ENCODE assay signal across 1 cellular context in genomic region chr20:1187605-1188171, GRCh38.
TF ChIP-seq lines count a peak whose summit lies in the region.

No MANE protein-coding gene starts in this region.

TF ChIP-seq in K562, 482 proteins besides CTCF, POLR2A, EP300 and RAD21 (continued from another document and continues in another):
- TF ChIP-seq REST (CRISPR knock-in tag; IDR thresholded peaks at IDR 0.05; ENCODE audit: low read depth) (no peak), AFF1 (IDR thresholded peaks at IDR 0.05; ENCODE audit: low read depth in 1 of 2, partially characterized antibody in 2 of 2) (peak in 1 of 2 experiments; percentile 74), RAD51 (IDR thresholded peaks at IDR 0.05; ENCODE audit: borderline replicate concordance, low read depth) (no peak), ZNF263 (CRISPR knock-in tag; IDR thresholded peaks at IDR 0.05; ENCODE audit: borderline replicate concordance) (no peak), ZBTB11 (CRISPR knock-in tag; IDR thresholded peaks at IDR 0.05) (peak in 1 of 3 experiments; percentile 50; a peak in 2 of 6 replicates), MTA3 (IDR thresholded peaks at IDR 0.05; ENCODE audit: borderline replicate concordance) (peak; percentile 86), HSF4 (CRISPR knock-in tag; IDR thresholded peaks at IDR 0.05; ENCODE audit: borderline replicate concordance) (no peak), CC2D1A (IDR thresholded peaks at IDR 0.05) (peak; percentile 44; the same call in 1 of the 2 replicates), TBP (optimal IDR thresholded peaks at IDR 0.05; ENCODE audit: low read depth, low read length) (no peak), GTF2F1 (IDR thresholded peaks at IDR 0.05; ENCODE audit: low read depth, low read length) (no peak), POLR2AphosphoS5 (IDR thresholded peaks at IDR 0.05; ENCODE audit: control insufficient read depth, insufficient read depth, low read depth, low read length) (no peak), CBX1 (IDR thresholded peaks at IDR 0.05; ENCODE audit: low read depth) (no peak; the same call in 1 of the 2 replicates), FOSL1 (tag; conservative IDR thresholded peaks at IDR 0.05) (peak; percentile 60), TFAP4 (CRISPR knock-in tag; IDR thresholded peaks at IDR 0.05; ENCODE audit: borderline replicate concordance) (no peak; the same call in 1 of the 2 replicates), ESRRA (IDR thresholded peaks at IDR 0.05; ENCODE audit: borderline replicate concordance, low read depth) (peak; percentile 76), TGIF2 (CRISPR knock-in tag; IDR thresholded peaks at IDR 0.05) (no peak), ZNF561 (CRISPR knock-in tag; conservative IDR thresholded peaks at IDR 0.05) (no peak), ZBTB40 (IDR thresholded peaks at IDR 0.05) (no peak), ZBTB40 (CRISPR knock-in tag; IDR thresholded peaks at IDR 0.05) (no peak), CHD4 (IDR thresholded peaks at IDR 0.05; ENCODE audit: insufficient read depth, insufficient replicate concordance, low read depth, low read length, poor library complexity, severe bottlenecking) (no peak), CBX8 (IDR thresholded peaks at IDR 0.05; ENCODE audit: borderline replicate concordance, extremely low read depth, low read depth, low read length, poor library complexity, severe bottlenecking) (no peak), ZNF586 (CRISPR knock-in tag; conservative IDR thresholded peaks at IDR 0.05) (no peak), HMG20A (CRISPR knock-in tag; conservative IDR thresholded peaks at IDR 0.05) (no peak), POLR2AphosphoS2 (IDR thresholded peaks at IDR 0.05; ENCODE audit: low read length) (no peak), CEBPB (tag; IDR thresholded peaks at IDR 0.05) (peak; percentile 47; the same call in 1 of the 2 replicates), ZNF639 (CRISPR knock-in tag; conservative IDR thresholded peaks at IDR 0.05 in 1 of 2, IDR thresholded peaks at IDR 0.05 in 1 of 2) (peak in 1 of 2 experiments; percentile 43; a peak in 1 of 4 replicates), HNRNPK (IDR thresholded peaks at IDR 0.05; ENCODE audit: low read depth, low read length, poor library complexity, severe bottlenecking) (no peak)
